30 cellular contexts compared by ENCODE assay signal in genomic region chr18:48134609-48135008, GRCh38.
A peak's percentile ranks its signal among the peaks of the same experiment; 100 is the strongest.
DNase-seq lines count a peak whose midpoint lies in the region; ATAC-seq and TF ChIP-seq lines count a peak whose summit lies in the region.
"Had no signal": no experiment of that assay in that cellular context is flagged by ENCODE, and none has a peak within 500 bp of the region (broad histone marks: within the 10 kb centered on the region; RNA-seq: fewer than 3 reads in every experiment).

No MANE protein-coding gene starts in this region.

- TF ChIP-seq POLR2A in esophagus muscularis mucosa (IDR thresholded peaks at IDR 0.05; ENCODE audit: low read depth) (no peak), spleen (IDR thresholded peaks at IDR 0.05) (no peak)

- H3K9me3 ChIP-seq in DND-41 (ENCODE audit: insufficient read depth, low read length, severe bottlenecking) (no peaks in the 10 kb centered on the region), PC-9 (ENCODE audit: insufficient read depth, low read depth) (no peaks in the 10 kb centered on the region), esophagus muscularis mucosa (no peaks in the 10 kb centered on the region), spleen (no peaks in the 10 kb centered on the region)
- H3K9me3 ChIP-seq: left ventricle myocardium inferior had no signal

- peak overlapping the region; percentile 12; the same call in 1 of the 2 replicates for H3K4me2 ChIP-seq in DND-41 (ENCODE audit: insufficient read depth, low read length)
- peak overlapping the region; percentile 60; the same call in 1 of the 2 replicates for H3K4me2 ChIP-seq in PC-9

- no peak for TF ChIP-seq EP300 in esophagus muscularis mucosa (IDR thresholded peaks at IDR 0.05)

- no peaks in the 10 kb centered on the region for H4K20me1 ChIP-seq in DND-41 (ENCODE audit: insufficient read depth, low read length)
- no peaks in the 10 kb centered on the region for H4K20me1 ChIP-seq in PC-9 (ENCODE audit: insufficient read depth)

- WGBS in esophagus muscularis mucosa = 83% methylated on average over 5 of the region's 5 CpGs
- WGBS in spleen, 5 donors = 73 to 88% (median 84%) methylated on average over 4 to 5 of the region's 5 CpGs

- DNase-seq in DND-41 (no peak), PC-9 (no peak), esophagus muscularis mucosa (ENCODE audit: extremely low spot score) (no peak), spleen (peak; percentile 44), GM13977 (ENCODE audit: low spot score) (no peak)
- DNase-seq: activated CD4-positive, alpha-beta T cell treated with anti-CD3 and anti-CD28 coated beads, Interleukin-2, amount 50 U/mL, for 1 hour; activated CD4-positive, CD25-positive, alpha-beta regulatory T cell; activated naive CD8-positive, alpha-beta T cell treated with anti-CD3 and anti-CD28 coated beads, Interleukin-2, amount 50 U/mL, for 24 hours; activated T-cell treated with anti-CD3 and anti-CD28 coated beads, Interleukin-2, amount 50 U/mL, for 24 hours; CD4-positive, alpha-beta memory T cell; dermis blood vessel endothelial cell; endodermal cell; foreskin keratinocyte; HCEC 1CT; head of caudate nucleus; Kasumi-1; left ventricle myocardium inferior; mesendoderm; naive thymus-derived CD4-positive, alpha-beta T cell; NCI-H2107; NCI-H446 treated with DMSO at 0.1 percent for 48 hours; occipital lobe; stimulated activated CD4-positive, alpha-beta T cell treated with anti-CD3 and anti-CD28 coated beads, Interleukin-15, amount 100 ng/mL, for 24 hours; stimulated activated CD4-positive, alpha-beta T cell treated with anti-CD3 and anti-CD28 coated beads, Interleukin-4, amount 100 ng/mL, for 4 hours; T-helper 1 cell had no signal

- CTCF ChIA-PET in PC-9 (lab: Charles Lee) = no interaction called here

- H3K27me3 ChIP-seq in DND-41 (ENCODE audit: insufficient read depth, low read length, poor library complexity) = peaks cover 6% of the 10 kb centered on the region
- no peaks in the 10 kb centered on the region; the same call in 1 of the 2 replicates for H3K27me3 ChIP-seq in PC-9 (ENCODE audit: insufficient read depth, low read depth)
- H3K27me3 ChIP-seq in esophagus muscularis mucosa = peaks cover 0 to 15% (median 0%) of the 10 kb centered on the region in 4 donors
- peaks cover 0 to 62% (median 25%) of the 10 kb centered on the region in 7 donors for H3K27me3 ChIP-seq in spleen (replicated peaks in 1 of 7)

- H3K4me1 ChIP-seq in DND-41 (ENCODE audit: insufficient read depth, low read length) (peaks cover 58% of the 10 kb centered on the region), PC-9 (replicated peaks; ENCODE audit: insufficient read depth) (peaks cover 52% of the 10 kb centered on the region), esophagus muscularis mucosa (peaks cover 20 to 69% (median 59%) of the 10 kb centered on the region in 4 donors), spleen (peaks cover 0 to 64% (median 33%) of the 10 kb centered on the region in 6 donors)

- no peak for ATAC-seq in DND-41 (ENCODE audit: insufficient read depth, low read depth)
- ATAC-seq in HG02623 (IDR thresholded peaks at IDR 0.05; ENCODE audit: unreplicated experiment) = no peak
- ATAC-seq in GM21717 (IDR thresholded peaks at IDR 0.05; ENCODE audit: unreplicated experiment) = no peak
- ATAC-seq: activated naive CD8-positive, alpha-beta T cell treated with anti-CD3 and anti-CD28 coated beads, Interleukin-2, amount 50 U/mL, for 24 hours; esophagus mucosa; foreskin keratinocyte; HepG2; naive thymus-derived CD4-positive, alpha-beta T cell had no signal

- H3K4me3 ChIP-seq in DND-41 (ENCODE audit: low read depth in 1 of 2, low read length in 2 of 2) (no peak overlapping the region), PC-9 (no peak overlapping the region), esophagus muscularis mucosa (no peak overlapping the region), spleen (no peak overlapping the region)
- H3K4me3 ChIP-seq: left ventricle myocardium inferior, SK-N-MC had no signal

- POLR2A ChIA-PET in PC-9 (lab: Charles Lee; ENCODE audit: unreplicated experiment) = no interaction called here

- no peaks in the 10 kb centered on the region for H3K36me3 ChIP-seq in DND-41 (ENCODE audit: insufficient read depth, low read length)
- H3K36me3 ChIP-seq in PC-9 (ENCODE audit: low read depth) = no peaks in the 10 kb centered on the region
- no peaks in the 10 kb centered on the region for H3K36me3 ChIP-seq in esophagus muscularis mucosa
- no peaks in the 10 kb centered on the region for H3K36me3 ChIP-seq in spleen
- H3K36me3 ChIP-seq: left ventricle myocardium inferior had no signal

- no TSS peak for BruUV-seq in PC-9 (replicated peaks; lab: Mats Ljungman, UMichigan)

- in situ Hi-C loops in GM13977 (cut with MboI; ENCODE audit: low pct_unique_long_range_greater_than_20kb, low sequenced_read_pairs, unreplicated experiment) = no loop called here

- H3F3A ChIP-seq in PC-9 (ENCODE audit: insufficient read depth, low read depth) = peaks cover 25% of the 10 kb centered on the region

- no peaks in the 10 kb centered on the region; the same call in 1 of the 2 replicates for H3K9me2 ChIP-seq in PC-9 (ENCODE audit: insufficient read depth)

- intact Hi-C loops in PC-9 (cut with micrococcal nuclease; ENCODE audit: unreplicated experiment) = no loop called here
- intact Hi-C loops in esophagus muscularis mucosa (cut with DNase I) = no loop called here
- intact Hi-C loops in spleen (cut with DNase I; ENCODE audit: low total_unique reads) = no loop called here

- H3K79me2 ChIP-seq in DND-41 (ENCODE audit: insufficient read depth, low read length) (peaks cover 6% of the 10 kb centered on the region; the same call in 1 of the 2 replicates), PC-9 (ENCODE audit: low read depth) (no peaks in the 10 kb centered on the region)

- H3K27ac ChIP-seq in DND-41 (ENCODE audit: low read length) (no peak overlapping the region), PC-9 (no peak overlapping the region), esophagus muscularis mucosa (replicated peaks in 1 of 4) (peak overlapping the region; percentile 40 to 54 (median 47)), spleen (no peak overlapping the region)
- H3K27ac ChIP-seq: foreskin keratinocyte, left ventricle myocardium inferior, SK-N-MC had no signal

- TF ChIP-seq CTCF in DND-41 (IDR thresholded peaks at IDR 0.05; ENCODE audit: borderline replicate concordance, extremely low read depth, low read length, poor library complexity, severe bottlenecking) = no peak
- TF ChIP-seq CTCF in PC-9 (conservative IDR thresholded peaks at IDR 0.05) = no peak
- no peak for TF ChIP-seq CTCF in esophagus muscularis mucosa (IDR thresholded peaks at IDR 0.05)
- TF ChIP-seq CTCF in spleen (IDR thresholded peaks at IDR 0.05 in 8 of 11, conservative IDR thresholded peaks at IDR 0.05 in 3 of 11) = no peak
- TF ChIP-seq CTCF in GM13977 (IDR thresholded peaks at IDR 0.05; ENCODE audit: extremely low read depth, insufficient read depth, missing control alignments) = no peak

- no peak overlapping the region for H3K9ac ChIP-seq in DND-41 (ENCODE audit: low read depth, low read length)

- H2AFZ ChIP-seq in DND-41 (ENCODE audit: low read depth, low read length) = no peak overlapping the region
- no peak overlapping the region for H2AFZ ChIP-seq in PC-9

Comparison
In these comparisons a context has a peak if more than half of its experiments do, and no peak if none do; other contexts are left out.
1. H3K27ac ChIP-seq: peak in esophagus muscularis mucosa (4 of 4); none in DND-41 (single experiment), PC-9 (single experiment) and spleen (0 of 8).